Comparison of ENCODE assay signal across 8 cellular contexts in genomic region chr6:121055572-121056163, GRCh38.
DNase-seq lines count a peak whose midpoint lies in the region; ATAC-seq, FAIRE-seq and TF ChIP-seq lines count a peak whose summit lies in the region.

No MANE protein-coding gene starts in this region.

- H3K36me3 ChIP-seq in bronchial epithelial cell (ENCODE audit: control insufficient read depth, insufficient read depth, low read length) = no peaks in the 10 kb centered on the region

- FAIRE-seq in GM19239 (lab: Jason Lieb, UNC) (peak; percentile 75), bronchial epithelial cell (lab: Jason Lieb, UNC) (no peak)

- no peaks in the 10 kb centered on the region for H3K27me3 ChIP-seq in bronchial epithelial cell (ENCODE audit: control insufficient read depth, insufficient read depth, low read length)

- H3K4me3 ChIP-seq in bronchial epithelial cell (ENCODE audit: low read depth, low read length) = no peak overlapping the region

- peak; percentile 72 for TF ChIP-seq CTCF in bronchial epithelial cell (IDR thresholded peaks at IDR 0.05; ENCODE audit: insufficient read depth, low read length, severe bottlenecking)

- DNase-seq in DMS 273 treated with DMSO at 0.1 percent for 48 hours (lab: John Stamatoyannopoulos, UW) (peak; percentile 37), GM19239 (ENCODE audit: insufficient read length, low spot score) (no peak), NCI-H748 (lab: John Stamatoyannopoulos, UW; ENCODE audit: unreplicated experiment) (peak; percentile 44), bronchial epithelial cell (ENCODE audit: low read depth) (peak; percentile 49), left lobe of liver (ENCODE audit: low spot score) (no peak), middle frontal gyrus (ENCODE audit: extremely low spot score, low spot score) (no peak)
- DNase-seq in activated T-cell treated with anti-CD3 and anti-CD28 coated beads, Interleukin-2, amount 50 U/mL, for 48 hours = no peak

- ATAC-seq in HG03280 (IDR thresholded peaks at IDR 0.05; ENCODE audit: unreplicated experiment) (peak; percentile 69), left lobe of liver (peak; percentile 92)

Comparison
In these comparisons a context has a peak if more than half of its experiments do, and no peak if none do; other contexts are left out.
1. DNase-seq: peak in DMS 273 treated with DMSO at 0.1 percent for 48 hours (single experiment), NCI-H748 (single experiment) and bronchial epithelial cell (single experiment); none in GM19239 (single experiment), left lobe of liver (single experiment), middle frontal gyrus (single experiment) and activated T-cell treated with anti-CD3 and anti-CD28 coated beads, Interleukin-2, amount 50 U/mL, for 48 hours (0 of 2).